Comparison of ENCODE assay signal across 18 cellular contexts in genomic region chr5:59109383-59109782, GRCh38.
DNase-seq lines count a peak whose midpoint lies in the region; ATAC-seq lines count a peak whose summit lies in the region.
"Had no signal": no experiment of that assay in that cellular context is flagged by ENCODE, and none has a peak within 500 bp of the region (broad histone marks: within the 10 kb centered on the region; RNA-seq: fewer than 3 reads in every experiment).

No MANE protein-coding gene starts in this region.

- WGBS in trophoblast cell (ENCODE audit: extremely low coverage, insufficient coverage, insufficient read length), result no CpG with 5 or more reads among the region's 2 CpGs

- H2BK5ac ChIP-seq in trophoblast cell (ENCODE audit: low read depth, low read length, poor library complexity), result no peak overlapping the region

- no peak overlapping the region for H2BK12ac ChIP-seq in trophoblast cell (ENCODE audit: low read length)

- no peak overlapping the region for H3K4me3 ChIP-seq in trophoblast cell (ENCODE audit: low read depth, low read length)
- H3K4me3 ChIP-seq: BLaER1 had no signal

- no peaks in the 10 kb centered on the region for H3K9me3 ChIP-seq in trophoblast cell (ENCODE audit: insufficient read depth, low read depth, low read length)
- H3K9me3 ChIP-seq: BLaER1, Caco-2 had no signal

- no peaks in the 10 kb centered on the region for H3K27me3 ChIP-seq in trophoblast cell (ENCODE audit: insufficient read depth, low read length)
- H3K27me3 ChIP-seq: BLaER1 had no signal

- no peak overlapping the region for H4K91ac ChIP-seq in trophoblast cell (ENCODE audit: low read depth, low read length)

- H4K12ac ChIP-seq in trophoblast cell (ENCODE audit: low read depth, low read length), result no peak overlapping the region

- intact Hi-C loops in Right ventricle myocardium superior (cut with DNase I), result no loop called here
- intact Hi-C loops in cardiac septum (cut with DNase I), result no loop called here
- intact Hi-C loops in left ventricle myocardium superior (cut with micrococcal nuclease), result no loop called here

- no peak overlapping the region for H3K4ac ChIP-seq in trophoblast cell (ENCODE audit: low read depth, low read length)

- H2AFZ ChIP-seq in trophoblast cell (ENCODE audit: insufficient read depth, low read length, poor library complexity), result no peak overlapping the region

- H3K27ac ChIP-seq in trophoblast cell (ENCODE audit: low read depth, low read length), result no peak overlapping the region
- H3K27ac ChIP-seq: BLaER1, C4-2B had no signal

- no peak overlapping the region for H2AK5ac ChIP-seq in trophoblast cell (ENCODE audit: low read length)

- no peak overlapping the region for H2BK120ac ChIP-seq in trophoblast cell (ENCODE audit: insufficient read depth, low read length, poor library complexity)

- no peak overlapping the region for H3K9ac ChIP-seq in trophoblast cell (ENCODE audit: low read length)
- H3K9ac ChIP-seq: BLaER1 had no signal

- H3K79me1 ChIP-seq in trophoblast cell (ENCODE audit: low read length), result peaks cover 2% of the 10 kb centered on the region

- H3K14ac ChIP-seq in trophoblast cell (ENCODE audit: low read length), result peak overlapping the region; percentile 29

- no peaks in the 10 kb centered on the region for H3K36me3 ChIP-seq in trophoblast cell (ENCODE audit: control insufficient read depth in 1 of 2, insufficient read depth in 2 of 2, low read length in 2 of 2)
- H3K36me3 ChIP-seq: BLaER1 had no signal

- no peak overlapping the region for H4K8ac ChIP-seq in trophoblast cell (ENCODE audit: low read depth, low read length)

- H3K4me1 ChIP-seq in trophoblast cell (ENCODE audit: control insufficient read depth in 1 of 2, insufficient read depth in 2 of 2, low read length in 2 of 2), result peaks cover 2 to 5% of the 10 kb centered on the region in 2 experiments

- no peaks in the 10 kb centered on the region for H3K79me2 ChIP-seq in trophoblast cell (ENCODE audit: control insufficient read depth, insufficient read depth, low read length, poor library complexity)

- ATAC-seq in Right ventricle myocardium superior (ENCODE audit: poor library complexity) (peak; percentile 38), left ventricle myocardium superior (peak; percentile 46), HG03571 (IDR thresholded peaks at IDR 0.05; ENCODE audit: unreplicated experiment) (no peak), HG03342 (IDR thresholded peaks at IDR 0.05; ENCODE audit: unreplicated experiment) (no peak)
- ATAC-seq: CD8-positive, alpha-beta T cell had no signal

- no peak overlapping the region for H3K23ac ChIP-seq in trophoblast cell (ENCODE audit: low read length)

- H3K4me2 ChIP-seq in trophoblast cell (ENCODE audit: low read length), result no peak overlapping the region
- H3K4me2 ChIP-seq: BLaER1 had no signal

- DNase-seq in Right ventricle myocardium superior (no peak), cardiac septum (ENCODE audit: low spot score) (no peak), left ventricle myocardium superior (no peak), trophoblast cell (no peak), T-helper 1 cell (no peak)
- DNase-seq: 8988T; Caco-2; CD4-positive, CD25-positive, alpha-beta regulatory T cell; CD8-positive, alpha-beta T cell; DMS153; DND-41; GOT3; H7; HCEC 1CT had no signal

- H3K18ac ChIP-seq in trophoblast cell (ENCODE audit: low read length), result no peak overlapping the region

Comparison
In these comparisons a context has a peak if more than half of its experiments do, and no peak if none do; other contexts are left out.
1. ATAC-seq: peak in Right ventricle myocardium superior (single experiment) and left ventricle myocardium superior (single experiment); none in HG03571 (single experiment) and HG03342 (single experiment).